In genomic region chr2:199136681-199137080, GRCh38 we compare ENCODE assay signal across 15 cellular contexts.
DNase-seq lines count a peak whose midpoint lies in the region; ATAC-seq and TF ChIP-seq lines count a peak whose summit lies in the region.
"Had no signal": no experiment of that assay in that cellular context is flagged by ENCODE, and none has a peak within 500 bp of the region (broad histone marks: within the 10 kb centered on the region; RNA-seq: fewer than 3 reads in every experiment).

No MANE protein-coding gene starts in this region.

- no peak overlapping the region for H3K27ac Mint-ChIP-seq in WTC11
- H3K27ac Mint-ChIP-seq in activated T-cell treated with anti-CD3 and anti-CD28 coated beads, Interleukin-2, amount 50 U/mL, for 24 hours = no peak overlapping the region
- H3K27ac Mint-ChIP-seq in activated naive CD4-positive, alpha-beta T cell treated with anti-CD3 and anti-CD28 coated beads for 36 hours = no peak overlapping the region
- H3K27ac Mint-ChIP-seq: activated T-helper 1 cell treated with anti-CD3 and anti-CD28 coated beads, Interleukin-12 subunit alpha, Interleukin-12 subunit beta, Interleukin-2, Interleukin-4 antibody, amounts not matched to agents 30 ng/mL and 10 ng/mL and 1 ng/mL, durations not matched to agents 14 hours and 24 hours and 36 hours; CD8-positive, alpha-beta T cell had no signal

- no peaks in the 10 kb centered on the region for H3K36me3 ChIP-seq in right lobe of liver

- H3K9me3 ChIP-seq in right lobe of liver = no peaks in the 10 kb centered on the region

- no peak overlapping the region for H3K4me3 Mint-ChIP-seq in WTC11
- H3K4me3 Mint-ChIP-seq in activated T-cell treated with anti-CD3 and anti-CD28 coated beads, Interleukin-2, amount 50 U/mL, for 24 hours = no peak overlapping the region
- no peak overlapping the region for H3K4me3 Mint-ChIP-seq in activated naive CD4-positive, alpha-beta T cell treated with anti-CD3 and anti-CD28 coated beads for 36 hours
- H3K4me3 Mint-ChIP-seq: activated T-helper 1 cell treated with anti-CD3 and anti-CD28 coated beads, Interleukin-12 subunit alpha, Interleukin-12 subunit beta, Interleukin-2, Interleukin-4 antibody, amounts not matched to agents 30 ng/mL and 10 ng/mL and 1 ng/mL, durations not matched to agents 14 hours and 24 hours and 36 hours; CD8-positive, alpha-beta T cell; central memory CD8-positive, alpha-beta T cell had no signal

- CTCF ChIA-PET in WTC11 (lab: Charles Lee) = interaction anchor here (1.0 kb wide), 1 partner anchor 334 kb away, joined by 3 read pairs; no protein-coding TSS in a partner anchor
- CTCF ChIA-PET in activated naive CD4-positive, alpha-beta T cell treated with anti-CD3 and anti-CD28 coated beads for 36 hours (lab: Charles Lee) = no interaction called here

- intact Hi-C loops in activated naive CD4-positive, alpha-beta T cell treated with anti-CD3 and anti-CD28 coated beads for 36 hours (cut with micrococcal nuclease) = no loop called here
- intact Hi-C loops in right lobe of liver (cut with DNase I) = no loop called here

- H3K4me3 ChIP-seq in right lobe of liver = no peak overlapping the region

- H3K4me1 ChIP-seq in foreskin keratinocyte (no peaks in the 10 kb centered on the region), right lobe of liver (no peaks in the 10 kb centered on the region)

- H3K27me3 ChIP-seq in foreskin keratinocyte = no peaks in the 10 kb centered on the region
- H3K27me3 ChIP-seq in right lobe of liver = no peaks in the 10 kb centered on the region

- TF ChIP-seq POLR2A in right lobe of liver (IDR thresholded peaks at IDR 0.05) = no peak

- H3K4me1 Mint-ChIP-seq in WTC11 = peaks cover 10% of the 10 kb centered on the region
- no peaks in the 10 kb centered on the region for H3K4me1 Mint-ChIP-seq in activated T-cell treated with anti-CD3 and anti-CD28 coated beads, Interleukin-2, amount 50 U/mL, for 24 hours (ENCODE audit: low read depth)
- no peaks in the 10 kb centered on the region for H3K4me1 Mint-ChIP-seq in activated naive CD4-positive, alpha-beta T cell treated with anti-CD3 and anti-CD28 coated beads for 36 hours (ENCODE audit: low read depth)
- H3K4me1 Mint-ChIP-seq: central memory CD8-positive, alpha-beta T cell had no signal

- peaks cover 28% of the 10 kb centered on the region for H3K9me3 Mint-ChIP-seq in WTC11
- H3K9me3 Mint-ChIP-seq in activated T-cell treated with anti-CD3 and anti-CD28 coated beads, Interleukin-2, amount 50 U/mL, for 24 hours = no peaks in the 10 kb centered on the region
- no peaks in the 10 kb centered on the region for H3K9me3 Mint-ChIP-seq in activated naive CD4-positive, alpha-beta T cell treated with anti-CD3 and anti-CD28 coated beads for 36 hours
- H3K9me3 Mint-ChIP-seq: activated T-helper 1 cell treated with anti-CD3 and anti-CD28 coated beads, Interleukin-12 subunit alpha, Interleukin-12 subunit beta, Interleukin-2, Interleukin-4 antibody, amounts not matched to agents 30 ng/mL and 10 ng/mL and 1 ng/mL, durations not matched to agents 14 hours and 24 hours and 36 hours; CD8-positive, alpha-beta T cell had no signal

- POLR2A ChIA-PET in WTC11 (lab: Charles Lee) = no interaction called here

- ATAC-seq in WTC11 (peak; percentile 47; the same call in 1 of the 2 replicates), foreskin keratinocyte (peak; percentile 37), GM21390 (IDR thresholded peaks at IDR 0.05; ENCODE audit: unreplicated experiment) (no peak), right lobe of liver (no peak)
- ATAC-seq: CD8-positive, alpha-beta T cell; left colon had no signal

- no peak overlapping the region for H3K27ac ChIP-seq in foreskin keratinocyte
- no peak overlapping the region for H3K27ac ChIP-seq in right lobe of liver

- TF ChIP-seq CTCF in WTC11 (IDR thresholded peaks at IDR 0.05) (no peak), foreskin keratinocyte (conservative IDR thresholded peaks at IDR 0.05) (no peak), right lobe of liver (IDR thresholded peaks at IDR 0.05) (no peak)

- DNase-seq in AG08396 (ENCODE audit: low spot score) (peak; percentile 38), HPDE6-E6E7 (ENCODE audit: extremely low spot score) (peak; percentile 49), WTC11 (ENCODE audit: low spot score) (no peak), foreskin keratinocyte (peak in 1 of 2 donors; percentile 55), right lobe of liver (no peak)
- DNase-seq in activated T-cell treated with anti-CD3 and anti-CD28 coated beads, Interleukin-2, amount 50 U/mL, for 24 hours = no peak
- no peak for DNase-seq in activated naive CD4-positive, alpha-beta T cell treated with anti-CD3 and anti-CD28 coated beads for 36 hours
- DNase-seq: activated CD4-positive, CD25-positive, alpha-beta regulatory T cell; CD8-positive, alpha-beta T cell; foreskin melanocyte; KG1 had no signal

- peaks cover 15% of the 10 kb centered on the region for H3K36me3 Mint-ChIP-seq in WTC11
- no peaks in the 10 kb centered on the region for H3K36me3 Mint-ChIP-seq in activated T-cell treated with anti-CD3 and anti-CD28 coated beads, Interleukin-2, amount 50 U/mL, for 24 hours (ENCODE audit: low read depth)
- no peaks in the 10 kb centered on the region for H3K36me3 Mint-ChIP-seq in activated naive CD4-positive, alpha-beta T cell treated with anti-CD3 and anti-CD28 coated beads for 36 hours (ENCODE audit: low read depth)
- H3K36me3 Mint-ChIP-seq: CD8-positive, alpha-beta T cell had no signal

- H3K27me3 Mint-ChIP-seq in WTC11 (ENCODE audit: low read depth) = peaks cover 59% of the 10 kb centered on the region
- H3K27me3 Mint-ChIP-seq in activated T-cell treated with anti-CD3 and anti-CD28 coated beads, Interleukin-2, amount 50 U/mL, for 24 hours = no peaks in the 10 kb centered on the region
- no peaks in the 10 kb centered on the region for H3K27me3 Mint-ChIP-seq in activated naive CD4-positive, alpha-beta T cell treated with anti-CD3 and anti-CD28 coated beads for 36 hours (ENCODE audit: low read depth)
- H3K27me3 Mint-ChIP-seq: central memory CD8-positive, alpha-beta T cell had no signal

TF ChIP-seq in WTC11, 78 proteins besides CTCF, POLR2A, EP300 and RAD21 (continues in another document):
- TF ChIP-seq NR1H2 (CRISPR knock-in tag; IDR thresholded peaks at IDR 0.05) (no peak), CREB1 (CRISPR knock-in tag; IDR thresholded peaks at IDR 0.05) (no peak), HMGA2 (CRISPR knock-in tag; IDR thresholded peaks at IDR 0.05) (no peak), AR (CRISPR knock-in tag; IDR thresholded peaks at IDR 0.05) (no peak), NFYB (CRISPR knock-in tag; conservative IDR thresholded peaks at IDR 0.05; ENCODE audit: low read depth) (no peak), ARID4B (CRISPR knock-in tag; IDR thresholded peaks at IDR 0.05; ENCODE audit: borderline replicate concordance) (no peak)

Comparison
In these comparisons a context has a peak if more than half of its experiments do, and no peak if none do; other contexts are left out.
1. DNase-seq: peak in AG08396 (single experiment) and HPDE6-E6E7 (single experiment); none in WTC11 (single experiment), activated T-cell treated with anti-CD3 and anti-CD28 coated beads, Interleukin-2, amount 50 U/mL, for 24 hours (single experiment), activated naive CD4-positive, alpha-beta T cell treated with anti-CD3 and anti-CD28 coated beads for 36 hours (single experiment) and right lobe of liver (0 of 3).
2. ATAC-seq: peak in WTC11 (single experiment) and foreskin keratinocyte (single experiment); none in GM21390 (single experiment) and right lobe of liver (0 of 4).